In the genomic region with DNA sequence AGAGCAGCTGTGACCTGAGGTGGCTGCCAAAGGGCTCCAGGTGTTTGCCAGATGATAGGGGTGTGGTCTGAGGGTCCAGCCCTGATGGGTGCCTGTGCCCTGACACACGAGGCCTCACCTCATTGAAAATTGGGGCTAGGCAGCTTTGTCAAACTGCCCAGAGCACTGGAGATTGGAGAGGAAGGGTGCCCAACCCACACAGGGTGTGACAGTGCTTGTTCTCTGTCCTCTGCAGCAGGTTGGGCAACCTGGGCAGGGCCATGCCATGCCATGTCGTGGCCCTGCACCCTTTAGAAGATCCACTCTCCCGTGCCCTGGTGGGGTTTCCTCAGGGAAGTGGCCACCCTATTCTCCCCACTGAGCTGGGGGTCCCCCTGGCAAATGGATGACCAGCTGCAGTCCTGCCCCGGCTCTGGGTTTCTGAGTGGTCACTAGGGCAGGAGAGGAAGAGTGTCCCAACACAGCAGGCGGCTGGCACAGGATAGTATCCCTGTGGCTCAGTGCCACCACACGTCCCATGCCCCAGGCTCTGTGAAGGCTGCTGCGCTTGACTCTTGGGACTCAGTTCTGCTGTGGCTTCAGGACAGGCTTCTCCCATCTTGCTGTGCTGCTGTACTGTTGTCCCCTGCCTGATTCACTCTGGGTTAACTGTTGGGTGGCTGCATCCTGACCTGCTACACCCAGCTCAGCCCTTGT, we compare ENCODE assay signal across 23 cellular contexts.
DNase-seq lines count a peak whose midpoint lies in the region; ATAC-seq and TF ChIP-seq lines count a peak whose summit lies in the region.
"Had no signal": no experiment of that assay in that cellular context is flagged by ENCODE, and none has a peak within 500 bp of the region (broad histone marks: within the 10 kb centered on the region; RNA-seq: fewer than 3 reads in every experiment).

No MANE protein-coding gene starts in this region.

- H3K9me3 Mint-ChIP-seq in activated naive CD4-positive, alpha-beta T cell treated with anti-CD3 and anti-CD28 coated beads, Interleukin-2, amount 10 ng/mL, durations not matched to agents 7 days and 5 days, result no peaks in the 10 kb centered on the region
- no peaks in the 10 kb centered on the region for H3K9me3 Mint-ChIP-seq in activated naive CD4-positive, alpha-beta T cell treated with anti-CD3 and anti-CD28 coated beads, Interleukin-2, amount 50 U/mL, for 72 hours
- H3K9me3 Mint-ChIP-seq in immature natural killer cell, result no peaks in the 10 kb centered on the region
- H3K9me3 Mint-ChIP-seq: CD4-positive, alpha-beta memory T cell had no signal

- peak; percentile 3 for DNase-seq in activated naive CD4-positive, alpha-beta T cell treated with anti-CD3 and anti-CD28 coated beads, Interleukin-2, amount 10 ng/mL, durations not matched to agents 7 days and 5 days
- no peak for DNase-seq in activated naive CD4-positive, alpha-beta T cell treated with anti-CD3 and anti-CD28 coated beads, Interleukin-2, amount 50 U/mL, for 72 hours (ENCODE audit: low spot score in 2 of 2)
- DNase-seq in colonic mucosa (peak; percentile 63), left colon (peak in 1 of 2 donors; percentile 55), vagina (ENCODE audit: extremely low spot score in 2 of 2) (no peak), immature natural killer cell (no peak), NCI-H1436 (lab: John Stamatoyannopoulos, UW) (no peak), AG08395 (ENCODE audit: low spot score) (no peak)
- DNase-seq: activated CD4-positive, alpha-beta T cell treated with anti-CD3 and anti-CD28 coated beads for 36 hours; AML-193; CD4-positive, alpha-beta memory T cell; foreskin fibroblast; HCEC 1CT; heart right ventricle; kidney glomerular epithelial cell; NCI-H446; pancreas; retina; stimulated activated naive CD4-positive, alpha-beta T cell had no signal

- H3K27ac ChIP-seq in colonic mucosa (peak overlapping the region; percentile 70), vagina (peak overlapping the region; percentile 13)
- H3K27ac ChIP-seq: heart right ventricle, pancreas, upper lobe of left lung had no signal

- CTCF ChIA-PET in activated naive CD4-positive, alpha-beta T cell treated with anti-CD3 and anti-CD28 coated beads, Interleukin-2, amount 10 ng/mL, durations not matched to agents 7 days and 5 days (lab: Charles Lee), result no interaction called here

- H3K27me3 Mint-ChIP-seq in activated naive CD4-positive, alpha-beta T cell treated with anti-CD3 and anti-CD28 coated beads, Interleukin-2, amount 10 ng/mL, durations not matched to agents 7 days and 5 days, result peaks cover 20% of the 10 kb centered on the region
- peaks cover 0 to 6% (median 1%) of the 10 kb centered on the region in 3 donors for H3K27me3 Mint-ChIP-seq in immature natural killer cell (ENCODE audit: low read depth in 3 of 3)

- TF ChIP-seq CTCF in colonic mucosa (IDR thresholded peaks at IDR 0.05) (no peak), vagina (IDR thresholded peaks at IDR 0.05) (no peak)

- no peak for TF ChIP-seq POLR2A in vagina (IDR thresholded peaks at IDR 0.05)

- H3K36me3 ChIP-seq in colonic mucosa (no peaks in the 10 kb centered on the region), vagina (no peaks in the 10 kb centered on the region)
- H3K36me3 ChIP-seq: heart right ventricle, pancreas, upper lobe of left lung had no signal

- peaks cover 12% of the 10 kb centered on the region for H3K4me1 ChIP-seq in colonic mucosa
- H3K4me1 ChIP-seq in vagina, result peaks cover 52% of the 10 kb centered on the region
- H3K4me1 ChIP-seq: pancreas had no signal

- H3K4me1 Mint-ChIP-seq in activated naive CD4-positive, alpha-beta T cell treated with anti-CD3 and anti-CD28 coated beads, Interleukin-2, amount 10 ng/mL, durations not matched to agents 7 days and 5 days, result no peaks in the 10 kb centered on the region
- no peaks in the 10 kb centered on the region for H3K4me1 Mint-ChIP-seq in immature natural killer cell
- H3K4me1 Mint-ChIP-seq: activated CD4-positive, alpha-beta T cell treated with anti-CD3 and anti-CD28 coated beads for 36 hours had no signal

- no peak overlapping the region for H3K27ac Mint-ChIP-seq in activated naive CD4-positive, alpha-beta T cell treated with anti-CD3 and anti-CD28 coated beads, Interleukin-2, amount 10 ng/mL, durations not matched to agents 7 days and 5 days
- H3K27ac Mint-ChIP-seq in activated naive CD4-positive, alpha-beta T cell treated with anti-CD3 and anti-CD28 coated beads, Interleukin-2, amount 50 U/mL, for 72 hours, result no peak overlapping the region
- no peak overlapping the region for H3K27ac Mint-ChIP-seq in immature natural killer cell
- H3K27ac Mint-ChIP-seq: activated CD4-positive, alpha-beta T cell treated with anti-CD3 and anti-CD28 coated beads for 36 hours; activated naive CD8-positive, alpha-beta T cell; CD4-positive, alpha-beta memory T cell had no signal

- H3K27me3 ChIP-seq in colonic mucosa (no peaks in the 10 kb centered on the region), vagina (no peaks in the 10 kb centered on the region)
- H3K27me3 ChIP-seq: pancreas, upper lobe of left lung had no signal

- H3K9ac ChIP-seq in colonic mucosa (ENCODE audit: low read depth in 2 of 2, low read length in 2 of 2), result peak overlapping the region in 1 of 2 donors; percentile 59

- H3K9me3 ChIP-seq in colonic mucosa (no peaks in the 10 kb centered on the region), vagina (no peaks in the 10 kb centered on the region)
- H3K9me3 ChIP-seq: heart right ventricle, pancreas, upper lobe of left lung had no signal

- H3K4me3 ChIP-seq in colonic mucosa (no peak overlapping the region), vagina (no peak overlapping the region)
- H3K4me3 ChIP-seq: heart right ventricle, lung, pancreas, smooth muscle cell, upper lobe of left lung had no signal

- no peaks in the 10 kb centered on the region for H3K36me3 Mint-ChIP-seq in activated naive CD4-positive, alpha-beta T cell treated with anti-CD3 and anti-CD28 coated beads, Interleukin-2, amount 10 ng/mL, durations not matched to agents 7 days and 5 days
- no peaks in the 10 kb centered on the region for H3K36me3 Mint-ChIP-seq in activated naive CD4-positive, alpha-beta T cell treated with anti-CD3 and anti-CD28 coated beads, Interleukin-2, amount 50 U/mL, for 72 hours
- H3K36me3 Mint-ChIP-seq in immature natural killer cell, result no peaks in the 10 kb centered on the region
- H3K36me3 Mint-ChIP-seq: activated naive CD8-positive, alpha-beta T cell; CD4-positive, alpha-beta memory T cell had no signal

- no peak overlapping the region for H3K4me3 Mint-ChIP-seq in activated naive CD4-positive, alpha-beta T cell treated with anti-CD3 and anti-CD28 coated beads, Interleukin-2, amount 10 ng/mL, durations not matched to agents 7 days and 5 days
- H3K4me3 Mint-ChIP-seq in immature natural killer cell, result no peak overlapping the region
- H3K4me3 Mint-ChIP-seq: activated CD4-positive, alpha-beta T cell treated with anti-CD3 and anti-CD28 coated beads for 36 hours; activated naive CD8-positive, alpha-beta T cell; CD4-positive, alpha-beta memory T cell had no signal

- ATAC-seq in activated naive CD4-positive, alpha-beta T cell treated with anti-CD3 and anti-CD28 coated beads, Interleukin-2, amount 50 U/mL, for 72 hours, result no peak
- peak; percentile 61 for ATAC-seq in left colon
- ATAC-seq: activated CD4-positive, alpha-beta T cell treated with anti-CD3 and anti-CD28 coated beads for 36 hours had no signal

- intact Hi-C loops in colonic mucosa (cut with DNase I) (no loop called here), left colon (cut with DNase I, micrococcal nuclease) (no loop called here), vagina (cut with DNase I) (no loop called here)

Comparison
In these comparisons a context has a peak if more than half of its experiments do, and no peak if none do; other contexts are left out.
1. DNase-seq: peak in activated naive CD4-positive, alpha-beta T cell treated with anti-CD3 and anti-CD28 coated beads, Interleukin-2, amount 10 ng/mL, durations not matched to agents 7 days and 5 days (single experiment) and colonic mucosa (single experiment); none in activated naive CD4-positive, alpha-beta T cell treated with anti-CD3 and anti-CD28 coated beads, Interleukin-2, amount 50 U/mL, for 72 hours (0 of 2), vagina (0 of 2), immature natural killer cell (0 of 3), NCI-H1436 (single experiment) and AG08395 (single experiment).